In genomic region chr1:182391362-182392044, GRCh38 we compare ENCODE assay signal across 8 cellular contexts.
A peak's percentile ranks its signal among the peaks of the same experiment; 100 is the strongest.
DNase-seq lines count a peak whose midpoint lies in the region; ATAC-seq and TF ChIP-seq lines count a peak whose summit lies in the region.

TSS of gene GLUL (minus strand) at chr1:182391790. CDS start at chr1:182388737, 3,053 bp downstream.

- TF ChIP-seq POLR2A in GM19099 (IDR thresholded peaks at IDR 0.05; ENCODE audit: extremely low read depth, insufficient read length, low read depth), result peak; percentile 86

- DNase-seq in AG20443 (ENCODE audit: low spot score), result peak; percentile 96
- DNase-seq in NCI-H446 (lab: John Stamatoyannopoulos, UW), result peak; percentile 87 to 98
- peak; percentile 53 to 71 for DNase-seq in activated CD4-positive, alpha-beta T cell treated with anti-CD3 and anti-CD28 coated beads for 4 hours
- DNase-seq in dedifferentiated amniotic fluid mesenchymal stem cell (ENCODE audit: extremely low spot score), result peak; percentile 77
- peak; percentile 98 for DNase-seq in left kidney (ENCODE audit: low read depth, low spot score)
- DNase-seq in stimulated activated CD4-positive, alpha-beta T cell treated with anti-CD3 and anti-CD28 coated beads, Interleukin-1b, Interleukin-23, amount 100 ng/mL, for 48 hours, result peak; percentile 67

- peak; percentile 66 for ATAC-seq in HG03378 (IDR thresholded peaks at IDR 0.05; ENCODE audit: unreplicated experiment)

Comparison
In these comparisons a context has a peak if more than half of its experiments do, and no peak if none do; other contexts are left out.
1. Peak in every context shown above with its lines: DNase-seq and ATAC-seq.